13 cellular contexts compared by ENCODE assay signal in genomic region chr11:35523351-35523768, GRCh38. TPM values are rescaled to one million over a fixed set of nuclear protein-coding genes. Genes with fewer than 3 reads are reported as not detected.
DNase-seq lines count a peak whose midpoint lies in the region; ATAC-seq lines count a peak whose summit lies in the region.
"Had no signal": no experiment of that assay in that cellular context is flagged by ENCODE, and none has a peak within 500 bp of the region (broad histone marks: within the 10 kb centered on the region; RNA-seq: fewer than 3 reads in every experiment).

No MANE protein-coding gene starts in this region.

- in situ Hi-C loops in G401 (cut with HindIII; ENCODE audit: low sequenced_read_pairs), result no loop called here

- ATAC-seq in GM21526 (IDR thresholded peaks at IDR 0.05; ENCODE audit: low FRiP score, unreplicated experiment), result no peak
- no peak for ATAC-seq in activated CD4-positive, CD25-positive, alpha-beta regulatory T cell treated with anti-CD3 and anti-CD28 coated beads, Interleukin-2, amount 50 U/mL, for 24 hours

- DNase-seq in EL (peak; percentile 79), T1000 (lab: John Stamatoyannopoulos, UW) (peak; percentile 26), foreskin melanocyte (peak; percentile 94), stromal cell of bone marrow (ENCODE audit: low read depth) (peak; percentile 67), NCI-H1092 treated with DMSO at 0.1 percent for 48 hours (lab: John Stamatoyannopoulos, UW) (no peak), G401 (ENCODE audit: low spot score) (no peak)
- DNase-seq: CD8-positive, alpha-beta memory T cell; posterior cingulate gyrus had no signal

RNA-seq across cellular contexts. Expression of gene PAMR1, which starts 2.1 kb away (rescaled TPM):
- total RNA-seq in G401 (2014; rRNA removed; shearing (Covaris generic)), result 0.31 TPM in 1 of 2 replicates, not detected in the other
- total RNA-seq: CD8-positive, alpha-beta memory T cell; endothelial cell of umbilical vein; HT1080; OCI-LY7 had no signal

Comparison
In these comparisons a context has a peak if more than half of its experiments do, and no peak if none do; other contexts are left out.
1. DNase-seq: peak in EL (single experiment), T1000 (single experiment), foreskin melanocyte (single experiment) and stromal cell of bone marrow (single experiment); none in NCI-H1092 treated with DMSO at 0.1 percent for 48 hours (single experiment) and G401 (single experiment).